Comparison of ENCODE assay signal across 11 cellular contexts in the genomic region with DNA sequence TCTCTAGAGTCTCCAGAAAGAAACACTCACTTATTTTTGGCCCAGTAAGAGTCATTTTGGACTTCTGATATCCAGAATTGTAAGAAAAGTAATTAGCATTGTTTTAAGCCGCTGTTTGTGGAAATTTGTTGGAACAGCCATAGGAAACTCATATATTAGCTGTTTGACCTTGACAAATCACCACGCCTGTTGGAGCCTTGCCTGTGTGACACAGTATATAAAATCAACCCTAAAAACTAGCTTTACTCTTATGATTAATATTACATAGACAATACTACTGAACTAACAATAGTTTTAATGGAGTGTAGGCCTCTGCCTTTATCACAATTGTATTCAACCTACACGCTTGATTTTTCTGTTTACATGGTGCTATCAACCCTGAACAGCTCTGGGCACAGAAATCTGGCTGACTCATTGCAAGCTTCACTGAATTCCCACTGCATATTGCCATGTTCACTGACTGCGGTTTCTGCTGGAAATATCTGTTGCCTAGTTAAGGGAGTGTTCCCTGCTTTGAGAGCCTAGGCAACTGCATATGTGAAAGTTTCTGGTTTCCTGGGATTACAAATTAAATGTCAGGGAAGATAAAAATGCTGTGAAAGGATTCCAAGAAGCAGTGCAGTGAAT.
DNase-seq lines count a peak whose midpoint lies in the region; ATAC-seq and TF ChIP-seq lines count a peak whose summit lies in the region.
"Had no signal": no experiment of that assay in that cellular context is flagged by ENCODE, and none has a peak within 500 bp of the region (broad histone marks: within the 10 kb centered on the region; RNA-seq: fewer than 3 reads in every experiment).

No MANE protein-coding gene starts in this region.

- no peaks in the 10 kb centered on the region for H3K9me3 ChIP-seq in stomach
- H3K9me3 ChIP-seq: lower lobe of right lung had no signal

- H3K27me3 ChIP-seq in stomach: no peaks in the 10 kb centered on the region

- H3K27ac Mint-ChIP-seq in activated naive CD4-positive, alpha-beta T cell treated with anti-CD3 and anti-CD28 coated beads for 36 hours: no peak overlapping the region

- H3K36me3 Mint-ChIP-seq in activated naive CD4-positive, alpha-beta T cell treated with anti-CD3 and anti-CD28 coated beads for 36 hours (ENCODE audit: low read depth): no peaks in the 10 kb centered on the region

- TF ChIP-seq POLR2A in stomach (IDR thresholded peaks at IDR 0.05): no peak

- TF ChIP-seq EP300 in Ishikawa (IDR thresholded peaks at IDR 0.05; ENCODE audit: borderline replicate concordance) (peak; percentile 51), stomach (IDR thresholded peaks at IDR 0.05) (no peak)

- intact Hi-C loops in stomach (cut with DNase I; ENCODE audit: low total_unique reads) (no loop called here), left colon (cut with DNase I, micrococcal nuclease) (no loop called here)
- intact Hi-C loops in activated naive CD4-positive, alpha-beta T cell treated with anti-CD3 and anti-CD28 coated beads for 36 hours (cut with micrococcal nuclease): no loop called here

- 19 to 32% (median 25%) methylated on average over 4 of the region's 4 CpGs for WGBS in stomach, 5 donors

- no peaks in the 10 kb centered on the region for H3K4me1 Mint-ChIP-seq in activated naive CD4-positive, alpha-beta T cell treated with anti-CD3 and anti-CD28 coated beads for 36 hours (ENCODE audit: low read depth)

- no peak overlapping the region for H3K4me3 ChIP-seq in stomach
- H3K4me3 ChIP-seq: lower lobe of right lung had no signal

- TF ChIP-seq CTCF in stomach (IDR thresholded peaks at IDR 0.05): no peak

- DNase-seq in inferior parietal cortex (ENCODE audit: extremely low spot score) (peak; percentile 39), stomach (peak; percentile 30), left colon (no peak)
- no peak for DNase-seq in activated naive CD4-positive, alpha-beta T cell treated with anti-CD3 and anti-CD28 coated beads for 36 hours
- DNase-seq in stimulated activated naive CD4-positive, alpha-beta T cell treated with Interleukin-2 at 50 U/mL for 16 hours (lab: John Stamatoyannopoulos, UW): no peak
- DNase-seq: activated CD4-positive, alpha-beta T cell treated with anti-CD3 and anti-CD28 coated beads for 4 hours; lower lobe of right lung; NCI-H2227 treated with DMSO at 0.1 percent for 48 hours had no signal

- peaks cover 0 to 21% (median 9%) of the 10 kb centered on the region in 4 donors for H3K4me1 ChIP-seq in stomach
- H3K4me1 ChIP-seq: lower lobe of right lung had no signal

- H3K4me3 Mint-ChIP-seq in activated naive CD4-positive, alpha-beta T cell treated with anti-CD3 and anti-CD28 coated beads for 36 hours: no peak overlapping the region

- ATAC-seq in GM18858 (IDR thresholded peaks at IDR 0.05; ENCODE audit: unreplicated experiment) (no peak), left colon (no peak)

- CTCF ChIA-PET in activated naive CD4-positive, alpha-beta T cell treated with anti-CD3 and anti-CD28 coated beads for 36 hours (lab: Charles Lee): interaction anchor here (0.6 kb wide), 1 partner anchor 1202 kb away, joined by 3 read pairs; no protein-coding TSS in a partner anchor

- no peak for TF ChIP-seq RAD21 in Ishikawa (IDR thresholded peaks at IDR 0.05; ENCODE audit: low read depth)

- H3K27me3 Mint-ChIP-seq in activated naive CD4-positive, alpha-beta T cell treated with anti-CD3 and anti-CD28 coated beads for 36 hours (ENCODE audit: low read depth): no peaks in the 10 kb centered on the region

- peaks cover 10% of the 10 kb centered on the region for H3K9me3 Mint-ChIP-seq in activated naive CD4-positive, alpha-beta T cell treated with anti-CD3 and anti-CD28 coated beads for 36 hours

- H3K27ac ChIP-seq in angular gyrus (ENCODE audit: low read depth, low read length): peak overlapping the region; percentile 51
- H3K27ac ChIP-seq in stomach: peak overlapping the region; percentile 14 to 65 (median 31)
- H3K27ac ChIP-seq: lower lobe of right lung had no signal

- no peaks in the 10 kb centered on the region for H3K36me3 ChIP-seq in stomach
- H3K36me3 ChIP-seq: lower lobe of right lung had no signal

TF ChIP-seq in Ishikawa, 13 proteins besides CTCF, POLR2A, EP300 and RAD21:
- TF ChIP-seq ZBTB7A (IDR thresholded peaks at IDR 0.05; ENCODE audit: low read depth) (no peak), TCF12 (IDR thresholded peaks at IDR 0.05; ENCODE audit: low read depth) (peak; percentile 72), EGR1 (IDR thresholded peaks at IDR 0.05) (no peak), TEAD4 (IDR thresholded peaks at IDR 0.05) (no peak), NFIC (IDR thresholded peaks at IDR 0.05) (peak; percentile 30), YY1 (IDR thresholded peaks at IDR 0.05; ENCODE audit: low read depth) (no peak), FOXM1 (IDR thresholded peaks at IDR 0.05; ENCODE audit: borderline replicate concordance, low read depth) (no peak), TAF1 (IDR thresholded peaks at IDR 0.05; ENCODE audit: low read depth) (no peak), CEBPB (IDR thresholded peaks at IDR 0.05) (no peak), CREB1 (IDR thresholded peaks at IDR 0.05; ENCODE audit: low read depth) (no peak)
- TF ChIP-seq, protein P1, sequence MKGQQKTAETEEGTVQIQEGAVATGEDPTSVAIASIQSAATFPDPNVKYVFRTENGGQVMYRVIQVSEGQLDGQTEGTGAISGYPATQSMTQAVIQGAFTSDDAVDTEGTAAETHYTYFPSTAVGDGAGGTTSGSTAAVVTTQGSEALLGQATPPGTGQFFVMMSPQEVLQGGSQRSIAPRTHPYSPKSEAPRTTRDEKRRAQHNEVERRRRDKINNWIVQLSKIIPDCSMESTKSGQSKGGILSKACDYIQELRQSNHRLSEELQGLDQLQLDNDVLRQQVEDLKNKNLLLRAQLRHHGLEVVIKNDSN (IDR thresholded peaks at IDR 0.05): no peak
- TF ChIP-seq, protein P2, sequence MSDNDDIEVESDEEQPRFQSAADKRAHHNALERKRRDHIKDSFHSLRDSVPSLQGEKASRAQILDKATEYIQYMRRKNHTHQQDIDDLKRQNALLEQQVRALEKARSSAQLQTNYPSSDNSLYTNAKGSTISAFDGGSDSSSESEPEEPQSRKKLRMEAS (IDR thresholded peaks at IDR 0.05): peak; percentile 8; the same call in 1 of the 2 replicates
- TF ChIP-seq, protein P3, sequence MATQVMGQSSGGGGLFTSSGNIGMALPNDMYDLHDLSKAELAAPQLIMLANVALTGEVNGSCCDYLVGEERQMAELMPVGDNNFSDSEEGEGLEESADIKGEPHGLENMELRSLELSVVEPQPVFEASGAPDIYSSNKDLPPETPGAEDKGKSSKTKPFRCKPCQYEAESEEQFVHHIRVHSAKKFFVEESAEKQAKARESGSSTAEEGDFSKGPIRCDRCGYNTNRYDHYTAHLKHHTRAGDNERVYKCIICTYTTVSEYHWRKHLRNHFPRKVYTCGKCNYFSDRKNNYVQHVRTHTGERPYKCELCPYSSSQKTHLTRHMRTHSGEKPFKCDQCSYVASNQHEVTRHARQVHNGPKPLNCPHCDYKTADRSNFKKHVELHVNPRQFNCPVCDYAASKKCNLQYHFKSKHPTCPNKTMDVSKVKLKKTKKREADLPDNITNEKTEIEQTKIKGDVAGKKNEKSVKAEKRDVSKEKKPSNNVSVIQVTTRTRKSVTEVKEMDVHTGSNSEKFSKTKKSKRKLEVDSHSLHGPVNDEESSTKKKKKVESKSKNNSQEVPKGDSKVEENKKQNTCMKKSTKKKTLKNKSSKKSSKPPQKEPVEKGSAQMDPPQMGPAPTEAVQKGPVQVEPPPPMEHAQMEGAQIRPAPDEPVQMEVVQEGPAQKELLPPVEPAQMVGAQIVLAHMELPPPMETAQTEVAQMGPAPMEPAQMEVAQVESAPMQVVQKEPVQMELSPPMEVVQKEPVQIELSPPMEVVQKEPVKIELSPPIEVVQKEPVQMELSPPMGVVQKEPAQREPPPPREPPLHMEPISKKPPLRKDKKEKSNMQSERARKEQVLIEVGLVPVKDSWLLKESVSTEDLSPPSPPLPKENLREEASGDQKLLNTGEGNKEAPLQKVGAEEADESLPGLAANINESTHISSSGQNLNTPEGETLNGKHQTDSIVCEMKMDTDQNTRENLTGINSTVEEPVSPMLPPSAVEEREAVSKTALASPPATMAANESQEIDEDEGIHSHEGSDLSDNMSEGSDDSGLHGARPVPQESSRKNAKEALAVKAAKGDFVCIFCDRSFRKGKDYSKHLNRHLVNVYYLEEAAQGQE (IDR thresholded peaks at IDR 0.05; ENCODE audit: low read depth): no peak

Comparison
In these comparisons a context has a peak if more than half of its experiments do, and no peak if none do; other contexts are left out.
1. DNase-seq: peak in inferior parietal cortex (single experiment) and stomach (single experiment); none in activated naive CD4-positive, alpha-beta T cell treated with anti-CD3 and anti-CD28 coated beads for 36 hours (single experiment), left colon (0 of 2) and stimulated activated naive CD4-positive, alpha-beta T cell treated with Interleukin-2 at 50 U/mL for 16 hours (single experiment).